Comparison of ENCODE assay signal across 29 cellular contexts in the genomic region with DNA sequence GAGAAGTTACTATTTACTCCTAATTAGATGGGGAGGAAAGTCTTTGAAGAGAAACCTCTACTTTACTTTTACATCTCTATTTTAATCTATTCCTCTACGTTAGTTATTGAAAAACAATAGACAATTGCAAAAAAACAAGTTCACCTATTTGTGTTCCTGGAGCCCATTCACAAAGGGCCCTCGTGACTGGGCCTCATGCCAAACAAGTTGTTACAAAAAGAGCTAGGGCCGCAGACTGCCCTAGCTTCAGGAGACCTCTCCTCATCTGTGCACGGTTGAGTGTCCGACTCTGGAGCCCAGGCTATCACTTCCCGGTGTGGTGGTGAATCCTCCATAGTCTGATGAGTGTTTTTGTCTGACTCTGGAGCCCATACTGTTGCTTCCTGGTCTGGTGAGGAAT.
"Had no signal": no experiment of that assay in that cellular context is flagged by ENCODE, and none has a peak within 500 bp of the region (broad histone marks: within the 10 kb centered on the region; RNA-seq: fewer than 3 reads in every experiment).

No MANE protein-coding gene starts in this region.

- H3K36me3 ChIP-seq: ascending aorta, cardiac muscle cell, MG63, SJCRH30 had no signal

- H3K4me1 ChIP-seq: ascending aorta, SJCRH30 had no signal

- H3K27ac ChIP-seq: ascending aorta, cardiac muscle cell, SJCRH30, SK-N-MC had no signal

- H3K4me3 ChIP-seq: ascending aorta, cardiac muscle cell, MG63, SJCRH30, SK-N-MC had no signal

- H3K9me3 ChIP-seq: ascending aorta, MG63, SJCRH30 had no signal

- H3K27me3 ChIP-seq: ascending aorta, cardiac muscle cell, MG63, SJCRH30 had no signal

- DNase-seq: activated CD4-positive, alpha-beta T cell treated with anti-CD3 and anti-CD28 coated beads, Interleukin-2, amount 10 ng/mL, durations not matched to agents 24 days and 14 days; activated CD4-positive, alpha-beta T cell treated with anti-CD3 and anti-CD28 coated beads, Interleukin-2, amount 50 U/mL, for 4 hours; activated CD8-positive, alpha-beta T cell treated with anti-CD3 and anti-CD28 coated beads for 36 hours; activated effector memory CD4-positive, alpha-beta T cell treated with anti-CD3 and anti-CD28 coated beads, Interleukin-2, amount 50 U/mL, for 16 hours; activated naive CD4-positive, alpha-beta T cell; activated naive CD4-positive, alpha-beta T cell treated with anti-CD3 and anti-CD28 coated beads, Interleukin-2, amount 50 U/mL, for 16 hours; activated naive CD8-positive, alpha-beta T cell treated with anti-CD3 and anti-CD28 coated beads, Interleukin-2, amount 10 ng/mL, durations not matched to agents 7 days and 5 days; activated T-cell treated with anti-CD3 and anti-CD28 coated beads, Interleukin-2, amount 50 U/mL, for 1 hour; activated T-cell treated with anti-CD3 and anti-CD28 coated beads, Interleukin-2, amount 50 U/mL, for 72 hours; amygdala; Karpas-422; MG63; NCI-H1048; NCI-H1436 treated with DMSO at 0.1 percent for 48 hours; NCI-H1694 treated with DMSO at 0.1 percent for 48 hours; NCI-H2029; NCI-H2107; NCI-H2171 treated with DMSO at 0.1 percent for 48 hours; NCI-H2227 treated with DMSO at 0.1 percent for 48 hours; NCI-H446; NCI-H510A treated with DMSO at 0.1 percent for 48 hours; NCI-H526 treated with DMSO at 0.1 percent for 48 hours; OCI-M1; Right ventricle myocardium superior; SJCRH30; T1000 had no signal
